Comparison of ENCODE assay signal across 22 cellular contexts in the genomic region with DNA sequence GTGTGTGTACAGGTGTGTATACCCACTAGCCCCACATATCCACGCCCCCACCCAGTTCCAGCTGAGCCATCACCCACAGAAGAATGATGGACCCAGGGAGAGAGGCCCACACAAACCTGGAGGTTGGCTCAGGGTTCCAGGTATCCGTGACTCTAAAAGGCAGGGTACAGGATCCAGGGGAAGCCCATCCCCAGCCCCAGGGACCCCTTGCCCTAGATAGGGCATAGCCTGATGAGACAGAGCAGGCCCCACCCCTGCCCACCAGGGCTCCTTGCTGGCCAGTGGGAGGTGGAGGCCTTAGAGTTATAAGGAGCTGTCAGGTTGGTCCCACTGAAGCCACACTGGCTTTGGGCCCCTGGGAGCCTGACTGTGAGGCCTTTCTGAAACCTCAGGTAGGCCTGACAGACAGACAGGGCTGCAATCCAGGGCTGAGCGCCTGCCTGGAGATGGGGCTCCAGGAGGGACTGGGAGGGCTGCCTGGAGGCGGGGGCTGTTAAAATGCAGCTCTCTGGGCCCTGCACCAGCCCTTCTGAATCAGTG.
"Had no signal": no experiment of that assay in that cellular context is flagged by ENCODE, and none has a peak within 500 bp of the region (broad histone marks: within the 10 kb centered on the region; RNA-seq: fewer than 3 reads in every experiment).

No MANE protein-coding gene starts in this region.

- DNase-seq: activated CD4-positive, alpha-beta T cell treated with anti-CD3 and anti-CD28 coated beads for 48 hours; activated CD4-positive, alpha-beta T cell treated with anti-CD3 and anti-CD28 coated beads, Interleukin-2, amount 50 U/mL, for 1 hour; activated CD4-positive, alpha-beta T cell treated with anti-CD3 and anti-CD28 coated beads, Interleukin-2, amount 50 U/mL, for 48 hours; activated CD8-positive, alpha-beta memory T cell treated with anti-CD3 and anti-CD28 coated beads for 24 hours; activated CD8-positive, alpha-beta T cell treated with anti-CD3 and anti-CD28 coated beads for 36 hours; activated effector memory CD4-positive, alpha-beta T cell treated with Interleukin-2 at 50 U/mL for 16 hours; activated gamma-delta T cell treated with Interleukin-2 at 50 U/mL for 16 hours; activated naive CD4-positive, alpha-beta T cell treated with anti-CD3 and anti-CD28 coated beads, Interleukin-2, amount 50 U/mL, for 16 hours; activated naive CD4-positive, alpha-beta T cell treated with Interleukin-2 at 50 U/mL for 16 hours; activated T-cell treated with anti-CD3 and anti-CD28 coated beads, Interleukin-2, amount 50 U/mL, for 4 hours; amniotic stem cell; anterior cingulate cortex; brain microvascular endothelial cell; cortex of kidney; dermis blood vessel endothelial cell; effector CD8-positive, alpha-beta T cell; foreskin fibroblast; head of caudate nucleus; T-helper 1 cell; T-helper 2 cell had no signal

- H3K36me3 ChIP-seq: brain microvascular endothelial cell had no signal

- H3K27ac ChIP-seq: brain microvascular endothelial cell had no signal

- ATAC-seq: activated CD8-positive, alpha-beta T cell treated with anti-CD3 and anti-CD28 coated beads for 36 hours; activated T-cell treated with anti-CD3 and anti-CD28 coated beads, Interleukin-2, amount 50 U/mL, for 4 hours; activated T-helper 17 cell treated with anti-CD3 and anti-CD28 coated beads, Interleukin-2, amount 50 U/mL, for 72 hours; WTC11 had no signal
